8 cellular contexts compared by ENCODE assay signal in the genomic region with DNA sequence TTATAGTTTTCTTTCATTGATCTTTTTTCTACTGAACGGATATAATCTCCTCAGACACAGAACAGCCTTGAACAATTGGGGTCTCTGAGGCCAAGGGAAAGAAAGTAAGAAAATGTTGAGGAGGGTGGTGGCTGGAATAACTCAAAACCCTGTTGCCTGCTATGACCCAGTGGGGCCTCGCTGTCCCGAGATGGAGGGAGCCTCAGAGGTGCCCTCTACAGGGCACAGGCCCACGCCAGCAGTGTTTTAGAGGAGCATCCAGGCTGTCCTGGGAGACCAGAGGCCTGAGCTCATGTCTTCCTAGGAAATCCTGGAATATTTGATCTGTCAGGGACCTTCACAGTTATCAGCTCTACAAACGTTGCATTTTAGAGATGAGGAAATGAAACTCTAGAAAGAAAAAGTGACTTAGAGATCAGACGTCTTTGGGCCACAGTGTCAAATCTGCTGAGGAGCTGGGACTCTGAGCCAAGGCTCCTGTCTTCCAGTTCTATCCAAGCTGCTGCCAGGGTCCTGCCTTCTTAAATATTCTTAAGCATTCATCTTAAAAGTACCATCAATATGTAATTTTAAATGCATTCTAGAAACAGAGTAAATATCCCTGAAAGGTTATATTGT. TPM values are rescaled to one million over a fixed set of nuclear protein-coding genes. Genes with fewer than 3 reads are reported as not detected.
DNase-seq lines count a peak whose midpoint lies in the region; ATAC-seq and TF ChIP-seq lines count a peak whose summit lies in the region.

No MANE protein-coding gene starts in this region.

- 12% methylated on average over 5 of the region's 6 CpGs for WGBS in mammary epithelial cell (ENCODE audit: low coverage, missing lambda C conversion rate)

- H3K79me2 ChIP-seq in mammary epithelial cell (ENCODE audit: insufficient read depth, low read length) = no peaks in the 10 kb centered on the region

- no peaks in the 10 kb centered on the region for H3K9me3 ChIP-seq in CD4-positive, CD25-positive, alpha-beta regulatory T cell (ENCODE audit: control insufficient read depth in 2 of 2, low read length in 2 of 2)
- H3K9me3 ChIP-seq in SJSA1 (replicated peaks) = no peaks in the 10 kb centered on the region
- H3K9me3 ChIP-seq in mammary epithelial cell (replicated peaks; ENCODE audit: insufficient read depth, low read length) = no peaks in the 10 kb centered on the region

- CTCF ChIA-PET in mammary epithelial cell (lab: Charles Lee; ENCODE audit: low non-redundant PET) = no interaction called here

- BruUV-seq in mammary epithelial cell (replicated peaks; lab: Mats Ljungman, UMichigan) = no TSS peak

- TF ChIP-seq CTCF in mammary epithelial cell (conservative IDR thresholded peaks at IDR 0.05 in 1 of 2, IDR thresholded peaks at IDR 0.05 in 1 of 2; ENCODE audit: extremely low read depth in 1 of 2, insufficient read depth in 1 of 2, low read depth in 1 of 2, low read length in 2 of 2) = peak; percentile 68 to 87

- in situ Hi-C loops in mammary epithelial cell (cut with MboI; ENCODE audit: low sequenced_read_pairs in 2 of 2) = no loop called here

- H3K4me1 ChIP-seq in CD4-positive, CD25-positive, alpha-beta regulatory T cell (ENCODE audit: control insufficient read depth, insufficient read depth, low read length, poor library complexity, severe bottlenecking) = no peaks in the 10 kb centered on the region
- H3K4me1 ChIP-seq in SJSA1 (replicated peaks) (no peaks in the 10 kb centered on the region), mammary epithelial cell (ENCODE audit: insufficient read depth, low read length) (no peaks in the 10 kb centered on the region)

- intact Hi-C loops in mammary epithelial cell (cut with micrococcal nuclease) (loop anchor here (1.0 to 10.0 kb wide), 3 partner anchors 90 to 304 kb away; no protein-coding TSS in a partner anchor), left colon (cut with DNase I, micrococcal nuclease) (no loop called here)

- H3K27me3 Mint-ChIP-seq in CD4-positive, CD25-positive, alpha-beta regulatory T cell = no peaks in the 10 kb centered on the region
- no peaks in the 10 kb centered on the region for H3K27me3 Mint-ChIP-seq in stimulated activated memory B cell treated with anti-CD40 and anti-IgM and Interleukin-4, amounts not matched to agents 10 μg/mL and 1 μg/mL and 100 μg/mL, for 72 hours

- H2AFZ ChIP-seq in mammary epithelial cell (ENCODE audit: low read depth, low read length) = no peak overlapping the region

- H3K4me3 ChIP-seq in CD4-positive, CD25-positive, alpha-beta regulatory T cell (ENCODE audit: low read depth, low read length) = no peak overlapping the region
- H3K4me3 ChIP-seq in SJSA1 (no peak overlapping the region), mammary epithelial cell (replicated peaks in 1 of 3; ENCODE audit: insufficient read depth in 1 of 3, low read depth in 2 of 3, low read length in 3 of 3) (no peak overlapping the region)

- peak in 2 of 3 donors; percentile 20 to 34 for DNase-seq in CD4-positive, CD25-positive, alpha-beta regulatory T cell
- DNase-seq in SJSA1 (ENCODE audit: low read depth in 1 of 2, low spot score in 2 of 2) (peak; percentile 15 to 52), mammary epithelial cell (peak; percentile 8), left colon (peak in 1 of 2 donors; percentile 65)

- dilution Hi-C loops in mammary epithelial cell (cut with HindIII; ENCODE audit: low sequenced_read_pairs) = no loop called here

- peak; percentile 65 to 70 for ATAC-seq in CD4-positive, CD25-positive, alpha-beta regulatory T cell (ENCODE audit: low read depth in 2 of 2)
- ATAC-seq in GM18868 (IDR thresholded peaks at IDR 0.05; ENCODE audit: unreplicated experiment) = peak; percentile 39
- ATAC-seq in HG03139 (IDR thresholded peaks at IDR 0.05; ENCODE audit: unreplicated experiment) = peak; percentile 38
- peak; percentile 94 for ATAC-seq in left colon
- peak; percentile 66 for ATAC-seq in stimulated activated memory B cell treated with anti-CD40 and anti-IgM and Interleukin-4, amounts not matched to agents 10 μg/mL and 1 μg/mL and 100 μg/mL, for 72 hours
- ATAC-seq in HG03565 (IDR thresholded peaks at IDR 0.05; ENCODE audit: unreplicated experiment) = no peak

- H4K20me1 ChIP-seq in mammary epithelial cell (ENCODE audit: insufficient read depth, low read length) = no peaks in the 10 kb centered on the region

- no peak overlapping the region for H3K9ac ChIP-seq in mammary epithelial cell (ENCODE audit: insufficient read depth, low read length)

- H3K4me1 Mint-ChIP-seq in CD4-positive, CD25-positive, alpha-beta regulatory T cell = peaks cover 0 to 3% (median under 1%) of the 10 kb centered on the region in 4 donors
- peaks cover 47% of the 10 kb centered on the region for H3K4me1 Mint-ChIP-seq in stimulated activated memory B cell treated with anti-CD40 and anti-IgM and Interleukin-4, amounts not matched to agents 10 μg/mL and 1 μg/mL and 100 μg/mL, for 72 hours

- H3K36me3 Mint-ChIP-seq in CD4-positive, CD25-positive, alpha-beta regulatory T cell = peaks cover 10% of the 10 kb centered on the region
- H3K36me3 Mint-ChIP-seq in stimulated activated memory B cell treated with anti-CD40 and anti-IgM and Interleukin-4, amounts not matched to agents 10 μg/mL and 1 μg/mL and 100 μg/mL, for 72 hours = peaks cover 3% of the 10 kb centered on the region

- H3K27ac Mint-ChIP-seq in CD4-positive, CD25-positive, alpha-beta regulatory T cell = peak overlapping the region in 1 of 3 donors; percentile 28
- peak overlapping the region; percentile 86 for H3K27ac Mint-ChIP-seq in stimulated activated memory B cell treated with anti-CD40 and anti-IgM and Interleukin-4, amounts not matched to agents 10 μg/mL and 1 μg/mL and 100 μg/mL, for 72 hours

- H3K27ac ChIP-seq in CD4-positive, CD25-positive, alpha-beta regulatory T cell (ENCODE audit: insufficient read depth, low read length, poor library complexity, severe bottlenecking) = no peak overlapping the region
- no peak overlapping the region for H3K27ac ChIP-seq in SJSA1
- no peak overlapping the region for H3K27ac ChIP-seq in mammary epithelial cell (ENCODE audit: insufficient read depth, low read depth, low read length)

- no peak overlapping the region for H3K4me2 ChIP-seq in mammary epithelial cell (ENCODE audit: insufficient read depth, low read depth, low read length)

- no peaks in the 10 kb centered on the region for H3K27me3 ChIP-seq in CD4-positive, CD25-positive, alpha-beta regulatory T cell (ENCODE audit: control insufficient read depth, insufficient read depth, low read length)
- H3K27me3 ChIP-seq in SJSA1 (replicated peaks) = no peaks in the 10 kb centered on the region
- no peaks in the 10 kb centered on the region for H3K27me3 ChIP-seq in mammary epithelial cell (ENCODE audit: insufficient read depth, low read length)

- no peak overlapping the region for H3K4me3 Mint-ChIP-seq in CD4-positive, CD25-positive, alpha-beta regulatory T cell
- H3K4me3 Mint-ChIP-seq in stimulated activated memory B cell treated with anti-CD40 and anti-IgM and Interleukin-4, amounts not matched to agents 10 μg/mL and 1 μg/mL and 100 μg/mL, for 72 hours = peak overlapping the region; percentile 34

- no peaks in the 10 kb centered on the region for H3K9me3 Mint-ChIP-seq in CD4-positive, CD25-positive, alpha-beta regulatory T cell
- H3K9me3 Mint-ChIP-seq in stimulated activated memory B cell treated with anti-CD40 and anti-IgM and Interleukin-4, amounts not matched to agents 10 μg/mL and 1 μg/mL and 100 μg/mL, for 72 hours = no peaks in the 10 kb centered on the region

- H3K36me3 ChIP-seq in CD4-positive, CD25-positive, alpha-beta regulatory T cell (ENCODE audit: control insufficient read depth, insufficient read depth, low read length) = peaks cover 3% of the 10 kb centered on the region
- H3K36me3 ChIP-seq in SJSA1 (no peaks in the 10 kb centered on the region), mammary epithelial cell (ENCODE audit: insufficient read depth, low read length) (no peaks in the 10 kb centered on the region)

RNA-seq across cellular contexts. Expression of a gene that starts 26.3 kb away (rescaled TPM):
- 4.7 TPM for total RNA-seq in CD4-positive, CD25-positive, alpha-beta regulatory T cell
- polyA plus RNA-seq in CD4-positive, CD25-positive, alpha-beta regulatory T cell = 10 to 100 TPM in 2 of 4 donors, 1 to 10 TPM in 2; 9.1 to 14.9 (median 10.2) TPM
- 0.66 and 0.78 TPM in 2 replicates for total RNA-seq in SJSA1 (2014; rRNA removed; shearing (Covaris generic))
- total RNA-seq in mammary epithelial cell = 1 to 10 TPM; 1.8 to 3.0 TPM
- polyA plus RNA-seq in mammary epithelial cell = 0.39 TPM
- not detected for polyA minus RNA-seq in mammary epithelial cell
- 10 to 100 TPM; 13.9 to 18.3 TPM for total RNA-seq in left colon

RNA-seq across cellular contexts. Expression of a gene that starts 31.7 kb away (rescaled TPM):
- 1.7 TPM for total RNA-seq in CD4-positive, CD25-positive, alpha-beta regulatory T cell
- 1 to 10 TPM in 1 of 4 donors, under 1 TPM in 3; 0.36 to 1.3 (median 0.70) TPM for polyA plus RNA-seq in CD4-positive, CD25-positive, alpha-beta regulatory T cell
- total RNA-seq in SJSA1 (2014; rRNA removed; shearing (Covaris generic)) = 0.34 and 0.74 TPM in 2 replicates
- total RNA-seq in mammary epithelial cell (under 1 TPM in 1 of 2 donors, not detected in 1; 0.33 TPM), left colon (under 1 TPM; 0.49 to 0.98 TPM)
- polyA plus RNA-seq in mammary epithelial cell = 0.03 TPM
- polyA minus RNA-seq in mammary epithelial cell = not detected
